Comparison of ENCODE assay signal across 10 cellular contexts in genomic region chr19:55079400-55080038, GRCh38. TPM values are rescaled to one million over a fixed set of nuclear protein-coding genes. Genes with fewer than 3 reads are reported as not detected.
DNase-seq lines count a peak whose midpoint lies in the region; ATAC-seq, FAIRE-seq and TF ChIP-seq lines count a peak whose summit lies in the region.
"Had no signal": no experiment of that assay in that cellular context is flagged by ENCODE, and none has a peak within 500 bp of the region (broad histone marks: within the 10 kb centered on the region; RNA-seq: fewer than 3 reads in every experiment).

No MANE protein-coding gene starts in this region.

- DNase-seq in HL-60 (ENCODE audit: low read depth in 1 of 2, low spot score in 1 of 2) (no peak), GM12878 (ENCODE audit: low read depth, low spot score) (no peak), mesendoderm (no peak), NK-92 (lab: John Stamatoyannopoulos, UW; ENCODE audit: unreplicated experiment) (no peak), Peyer's patch (no peak), glomerular visceral epithelial cell (ENCODE audit: extremely low spot score) (no peak), AG20443 (ENCODE audit: low spot score) (no peak)

- H3K36me3 ChIP-seq in BLaER1 (no peaks in the 10 kb centered on the region), GM12878 (ENCODE audit: control insufficient read depth in 2 of 2, insufficient read depth in 2 of 2, low read length in 1 of 2) (no peaks in the 10 kb centered on the region), mesendoderm (ENCODE audit: control insufficient read depth, insufficient read depth, low read length) (no peaks in the 10 kb centered on the region), Peyer's patch (no peaks in the 10 kb centered on the region)
- H3K36me3 ChIP-seq: upper lobe of left lung had no signal

- peak overlapping the region; percentile 78 for H3K4me3 ChIP-seq in BLaER1
- peak overlapping the region; percentile 17; the same call in 1 of the 2 replicates for H3K4me3 ChIP-seq in HL-60 (replicated peaks; ENCODE audit: insufficient read depth, low read length)
- no peak overlapping the region for H3K4me3 ChIP-seq in GM12878
- H3K4me3 ChIP-seq in mesendoderm (ENCODE audit: low read length), result no peak overlapping the region
- peak overlapping the region in 1 of 4 donors; percentile 62 for H3K4me3 ChIP-seq in Peyer's patch

- TF ChIP-seq POLR2A in GM12878 (IDR thresholded peaks at IDR 0.05; ENCODE audit: low read depth, low read length) (no peak), Peyer's patch (IDR thresholded peaks at IDR 0.05) (no peak)

- CTCF ChIA-PET in GM12878 (lab: Yijun Ruan, JAX), result no interaction called here

- peak overlapping the region; percentile 73 for H3K56ac ChIP-seq in mesendoderm (ENCODE audit: low read length)

- no peaks in the 10 kb centered on the region for H3K79me2 ChIP-seq in GM12878 (ENCODE audit: control insufficient read depth, insufficient read depth, low read length)
- no peaks in the 10 kb centered on the region for H3K79me2 ChIP-seq in mesendoderm (ENCODE audit: control insufficient read depth, insufficient read depth, low read length)

- BruUV-seq in GM12878 (replicated peaks; lab: Mats Ljungman, UMichigan), result no TSS peak

- TF ChIP-seq RAD21 in GM12878 (IDR thresholded peaks at IDR 0.05; ENCODE audit: insufficient read depth, low read depth, low read length), result no peak

- no peak overlapping the region for H2BK15ac ChIP-seq in mesendoderm (replicated peaks; ENCODE audit: low read depth)

- in situ Hi-C loops in GM12878 (cut with MboI), result no loop called here

- H3K4me1 ChIP-seq in BLaER1 (peaks cover 26% of the 10 kb centered on the region), GM12878 (ENCODE audit: control insufficient read depth, insufficient read depth, low read length) (peaks cover 7% of the 10 kb centered on the region; the same call in 1 of the 2 replicates), mesendoderm (ENCODE audit: control insufficient read depth, low read depth, low read length) (no peaks in the 10 kb centered on the region), Peyer's patch (peaks cover 0 to 24% (median 9%) of the 10 kb centered on the region in 4 donors)

- H3K9ac ChIP-seq in BLaER1, result 0 out of 2 replicates have a peak overlapping the region, but pooled peaks have one; percentile 27
- no peak overlapping the region for H3K9ac ChIP-seq in GM12878 (ENCODE audit: control insufficient read depth, insufficient read depth, low read length)
- no peak overlapping the region for H3K9ac ChIP-seq in mesendoderm (ENCODE audit: low read length)

- no peak overlapping the region for H3K23ac ChIP-seq in mesendoderm (ENCODE audit: low read length)

- intact Hi-C loops in GM12878 (cut with micrococcal nuclease; ENCODE audit: unreplicated experiment), result no loop called here

- H2BK5ac ChIP-seq in mesendoderm (ENCODE audit: low read length), result no peak overlapping the region

- FAIRE-seq in GM12878 (lab: Jason Lieb, UNC), result no peak

- POLR2A ChIA-PET in GM12878 (lab: Charles Lee), result no interaction called here

- H3K4me2 ChIP-seq in BLaER1 (peak overlapping the region; percentile 86), GM12878 (ENCODE audit: control insufficient read depth, insufficient read depth) (peak overlapping the region; percentile 97; the same call in 1 of the 2 replicates), mesendoderm (ENCODE audit: low read length) (no peak overlapping the region)

- H3K9me3 ChIP-seq in BLaER1 (peaks cover 4% of the 10 kb centered on the region; the same call in 1 of the 2 replicates), GM12878 (replicated peaks; ENCODE audit: control insufficient read depth, insufficient read depth, low read length) (no peaks in the 10 kb centered on the region; the same call in 2 of the 3 replicates), Peyer's patch (peaks cover 0 to 21% (median 0%) of the 10 kb centered on the region in 4 donors)
- H3K9me3 ChIP-seq: upper lobe of left lung had no signal

- RAD21 ChIA-PET in GM12878 (lab: Charles Lee; ENCODE audit: unreplicated experiment), result interaction anchor here (1.0 to 1.7 kb wide), 3 partner anchors 9 to 405 kb away, joined by 3 to 6 read pairs (median 3); partner anchors contain the start of gene RDH13

- H3K27me3 ChIP-seq in BLaER1 (peaks cover 19% of the 10 kb centered on the region), HL-60 (ENCODE audit: insufficient read depth, poor library complexity, severe bottlenecking) (peaks cover 14% of the 10 kb centered on the region), GM12878 (replicated peaks in 1 of 2; ENCODE audit: control insufficient read depth in 2 of 2, insufficient read depth in 2 of 2, low read length in 1 of 2) (no peaks in the 10 kb centered on the region), mesendoderm (ENCODE audit: insufficient read depth, low read length, poor library complexity) (no peaks in the 10 kb centered on the region), Peyer's patch (peaks cover 0 to 7% of the 10 kb centered on the region in 2 donors)

- no peak overlapping the region for H2AFZ ChIP-seq in GM12878 (ENCODE audit: control insufficient read depth, low read depth, low read length)

- no peak for TF ChIP-seq EP300 in GM12878 (IDR thresholded peaks at IDR 0.05; ENCODE audit: borderline replicate concordance in 1 of 2, control insufficient read depth in 1 of 2, low read depth in 2 of 2, low read length in 2 of 2)

- no peak overlapping the region for H3K4ac ChIP-seq in mesendoderm (ENCODE audit: low read depth, low read length)

- H4K5ac ChIP-seq in mesendoderm (ENCODE audit: low read length), result no peak overlapping the region

- H3K27ac ChIP-seq in BLaER1 (peak overlapping the region; percentile 41; the same call in 1 of the 2 replicates), HL-60 (replicated peaks) (no peak overlapping the region), GM12878 (ENCODE audit: control insufficient read depth, insufficient read depth) (no peak overlapping the region), mesendoderm (ENCODE audit: low read depth, low read length) (no peak overlapping the region), Peyer's patch (peak overlapping the region in 1 of 4 donors; percentile 89)

- no peak overlapping the region for H2BK120ac ChIP-seq in mesendoderm (ENCODE audit: low read depth, low read length)

- no peak for ATAC-seq in GM12878

- H4K20me1 ChIP-seq in BLaER1, result peaks cover 5% of the 10 kb centered on the region; the same call in 1 of the 2 replicates
- no peaks in the 10 kb centered on the region for H4K20me1 ChIP-seq in GM12878 (ENCODE audit: control insufficient read depth, insufficient read depth)

- TF ChIP-seq CTCF in HL-60 (IDR thresholded peaks at IDR 0.05; ENCODE audit: insufficient read depth, low read length) (no peak), GM12878 (IDR thresholded peaks at IDR 0.05 in 2 of 3, conservative IDR thresholded peaks at IDR 0.05 in 1 of 3; ENCODE audit: control insufficient read depth in 2 of 3, extremely low read depth in 1 of 3, insufficient read depth in 1 of 3, low read depth in 3 of 3, low read length in 3 of 3) (no peak), Peyer's patch (IDR thresholded peaks at IDR 0.05) (no peak)

- WGBS in GM12878 (ENCODE audit: insufficient coverage, insufficient replicate concordance, low lambda C conversion rate, missing lambda C conversion rate), result 67% methylated on average over 13 of the region's 19 CpGs
- WGBS in mesendoderm (ENCODE audit: extremely low coverage, insufficient coverage, low lambda C conversion rate), result no CpG with 5 or more reads among the region's 19 CpGs

- H2AK5ac ChIP-seq in mesendoderm (ENCODE audit: low read length), result no peak overlapping the region

- H3K79me1 ChIP-seq in mesendoderm (ENCODE audit: low read length), result no peaks in the 10 kb centered on the region

- H4K8ac ChIP-seq in mesendoderm (ENCODE audit: low read depth, low read length), result no peak overlapping the region

- H3K18ac ChIP-seq in mesendoderm (ENCODE audit: low read length), result no peak overlapping the region

- SMC1A ChIA-PET in GM12878 (lab: Charles Lee; ENCODE audit: uncharacterized antibody, unreplicated experiment), result no interaction called here

RNA-seq across cellular contexts. Expression of gene EPS8L1, which starts 3.9 kb away (rescaled TPM):
- 0.69 and 0.92 TPM in 2 replicates for total RNA-seq in GM12878 (2013; cell fraction: nucleolus; rRNA removed)
- total RNA-seq in GM12878 (2014; rRNA removed) (0.68 and 1.4 TPM in 2 replicates), GM12878 (2014; rRNA removed; fragmentation: Illumina TruSeq; extraction: Trizol) (0.64 and 0.72 TPM in 2 replicates), GM12878 (2021) (1.8 and 2.2 TPM in 2 replicates), Peyer's patch (10 to 100 TPM in 3 of 4 donors, 1 to 10 TPM in 1; 5.0 to 43.8 (median 23.1) TPM)
- not detected for polyA plus RNA-seq in GM12878 (2011; ENCODE audit: low read depth)
- polyA plus RNA-seq in GM12878 (2011; rRNA removed) (0.71 and 0.82 TPM in 2 replicates), GM12878 (2014; fragmentation: Illumina TruSeq; extraction: Trizol) (0.72 TPM in 1 of 2 replicates, not detected in the other), GM12878 (2014; fragmentation: Nextera tagmentation; extraction: Ambion mirVana) (not detected), GM12878 (2014; rRNA removed) (1.5 and 1.8 TPM in 2 replicates), GM12878 (2016; fragmentation: Nextera tagmentation; extraction: Ambion mirVana) (1 to 10 TPM; 1.2 to 2.1 TPM)
- 0.67 and 0.75 TPM in 2 replicates for polyA plus RNA-seq in GM12878 (2011; cell fraction: cytosol; rRNA removed)
- polyA plus RNA-seq in GM12878 (2011; cell fraction: nucleus; rRNA removed), result 4.1 and 5.4 TPM in 2 replicates
- 1.4 and 2.3 TPM in 2 replicates for polyA plus RNA-seq in GM12878 (2012)
- polyA minus RNA-seq in GM12878 (2011; rRNA and poly(A)+ RNA removed), result 0.37 and 0.41 TPM in 2 replicates
- not detected in 2 replicates for polyA minus RNA-seq in GM12878 (2011; cell fraction: cytosol; rRNA and poly(A)+ RNA removed)
- 0.73 and 1.3 TPM in 2 replicates for polyA minus RNA-seq in GM12878 (2011; cell fraction: nucleus; rRNA and poly(A)+ RNA removed)
- polyA plus RNA-seq in mesendoderm (2013, experiment 1 of 2), result 13.8 TPM
- polyA plus RNA-seq in mesendoderm (2013, experiment 2 of 2), result 11.6 TPM

RNA-seq across cellular contexts. Expression of gene RDH13, which starts 16.6 kb away (rescaled TPM):
- total RNA-seq in GM12878 (2013; cell fraction: nucleolus; rRNA removed), result 53.1 and 58.5 TPM in 2 replicates
- 9.3 TPM in 2 replicates for total RNA-seq in GM12878 (2014; rRNA removed)
- total RNA-seq in GM12878 (2014; rRNA removed; fragmentation: Illumina TruSeq; extraction: Trizol), result 3.8 and 4.0 TPM in 2 replicates
- 10.0 and 10.1 TPM in 2 replicates for total RNA-seq in GM12878 (2021)
- 3.1 TPM for polyA plus RNA-seq in GM12878 (2011; ENCODE audit: low read depth)
- 9.0 and 11.6 TPM in 2 replicates for polyA plus RNA-seq in GM12878 (2011; rRNA removed)
- 13.4 and 20.8 TPM in 2 replicates for polyA plus RNA-seq in GM12878 (2011; cell fraction: cytosol; rRNA removed)
- polyA plus RNA-seq in GM12878 (2011; cell fraction: nucleus; rRNA removed), result 32.1 and 38.4 TPM in 2 replicates
- 5.5 and 6.4 TPM in 2 replicates for polyA plus RNA-seq in GM12878 (2012)
- polyA plus RNA-seq in GM12878 (2014; fragmentation: Illumina TruSeq; extraction: Trizol), result 4.1 and 5.0 TPM in 2 replicates
- polyA plus RNA-seq in GM12878 (2014; fragmentation: Nextera tagmentation; extraction: Ambion mirVana), result 1 to 10 TPM; 1.3 to 1.7 TPM
- polyA plus RNA-seq in GM12878 (2014; rRNA removed), result 7.7 and 8.5 TPM in 2 replicates
- 10 to 100 TPM in 1 of 2 experiments, 1 to 10 TPM in 1; 9.8 to 11.5 TPM for polyA plus RNA-seq in GM12878 (2016; fragmentation: Nextera tagmentation; extraction: Ambion mirVana)
- 15.9 and 19.3 TPM in 2 replicates for polyA minus RNA-seq in GM12878 (2011; rRNA and poly(A)+ RNA removed)
- polyA minus RNA-seq in GM12878 (2011; cell fraction: cytosol; rRNA and poly(A)+ RNA removed), result 6.0 and 9.3 TPM in 2 replicates
- 12.2 and 26.3 TPM in 2 replicates for polyA minus RNA-seq in GM12878 (2011; cell fraction: nucleus; rRNA and poly(A)+ RNA removed)
- polyA plus RNA-seq in mesendoderm (2013, experiment 1 of 2), result 14.3 TPM
- polyA plus RNA-seq in mesendoderm (2013, experiment 2 of 2), result 14.3 TPM
- total RNA-seq in Peyer's patch, result 10 to 100 TPM; 21.5 to 84.2 (median 49.0) TPM

RNA-seq across cellular contexts. Expression of gene PPP1R12C, which starts 37.9 kb away (rescaled TPM):
- total RNA-seq in GM12878 (2013; cell fraction: nucleolus; rRNA removed), result 33.5 and 40.4 TPM in 2 replicates
- 51.7 and 66.5 TPM in 2 replicates for total RNA-seq in GM12878 (2014; rRNA removed)
- total RNA-seq in GM12878 (2014; rRNA removed; fragmentation: Illumina TruSeq; extraction: Trizol), result 25.2 and 28.2 TPM in 2 replicates
- total RNA-seq in GM12878 (2021), result 76.4 and 84.7 TPM in 2 replicates
- 17.0 TPM for polyA plus RNA-seq in GM12878 (2011; ENCODE audit: low read depth)
- polyA plus RNA-seq in GM12878 (2011; rRNA removed), result 9.6 and 23.0 TPM in 2 replicates
- 20.2 and 37.2 TPM in 2 replicates for polyA plus RNA-seq in GM12878 (2011; cell fraction: cytosol; rRNA removed)
- polyA plus RNA-seq in GM12878 (2011; cell fraction: nucleus; rRNA removed), result 203 and 271 TPM in 2 replicates
- polyA plus RNA-seq in GM12878 (2012), result 48.6 and 64.4 TPM in 2 replicates
- polyA plus RNA-seq in GM12878 (2014; fragmentation: Illumina TruSeq; extraction: Trizol), result 3.5 and 18.0 TPM in 2 replicates
- polyA plus RNA-seq in GM12878 (2014; fragmentation: Nextera tagmentation; extraction: Ambion mirVana), result 1 to 10 TPM; 1.4 to 4.7 TPM
- polyA plus RNA-seq in GM12878 (2014; rRNA removed), result 83.4 and 101 TPM in 2 replicates
- polyA plus RNA-seq in GM12878 (2016; fragmentation: Nextera tagmentation; extraction: Ambion mirVana), result 10 to 100 TPM; 10.5 to 14.8 TPM
- polyA minus RNA-seq in GM12878 (2011; rRNA and poly(A)+ RNA removed), result 5.0 and 15.0 TPM in 2 replicates
- polyA minus RNA-seq in GM12878 (2011; cell fraction: cytosol; rRNA and poly(A)+ RNA removed), result 10.7 and 11.3 TPM in 2 replicates
- polyA minus RNA-seq in GM12878 (2011; cell fraction: nucleus; rRNA and poly(A)+ RNA removed), result 24.3 and 37.7 TPM in 2 replicates
- polyA plus RNA-seq in mesendoderm (2013, experiment 1 of 2), result 42.5 TPM
- polyA plus RNA-seq in mesendoderm (2013, experiment 2 of 2), result 43.2 TPM
- total RNA-seq in Peyer's patch, result 100 to 1,000 TPM; 113 to 512 (median 193) TPM

RNA-seq across cellular contexts. Expression of gene GP6, which starts 41.5 kb away (rescaled TPM):
- 0.84 TPM in 1 of 2 replicates, not detected in the other for total RNA-seq in GM12878 (2013; cell fraction: nucleolus; rRNA removed)
- total RNA-seq in GM12878 (2014; rRNA removed), result not detected in 2 replicates
- total RNA-seq in GM12878 (2014; rRNA removed; fragmentation: Illumina TruSeq; extraction: Trizol), result not detected in 2 replicates
- total RNA-seq in GM12878 (2021), result not detected in 2 replicates
- polyA plus RNA-seq in GM12878 (2011; ENCODE audit: low read depth), result not detected
- not detected in 2 replicates for polyA plus RNA-seq in GM12878 (2011; rRNA removed)
- 0.03 and 0.06 TPM in 2 replicates for polyA plus RNA-seq in GM12878 (2011; cell fraction: cytosol; rRNA removed)
- 0.09 and 0.10 TPM in 2 replicates for polyA plus RNA-seq in GM12878 (2011; cell fraction: nucleus; rRNA removed)
- polyA plus RNA-seq in GM12878 (2012), result 0.37 TPM in 1 of 2 replicates, not detected in the other
- not detected in 2 replicates for polyA plus RNA-seq in GM12878 (2014; fragmentation: Illumina TruSeq; extraction: Trizol)
- polyA plus RNA-seq in GM12878 (2014; fragmentation: Nextera tagmentation; extraction: Ambion mirVana), result not detected
- not detected in 2 replicates for polyA plus RNA-seq in GM12878 (2014; rRNA removed)
- not detected for polyA plus RNA-seq in GM12878 (2016; fragmentation: Nextera tagmentation; extraction: Ambion mirVana)
- not detected in 2 replicates for polyA minus RNA-seq in GM12878 (2011; rRNA and poly(A)+ RNA removed)
- not detected in 2 replicates for polyA minus RNA-seq in GM12878 (2011; cell fraction: cytosol; rRNA and poly(A)+ RNA removed)
- polyA minus RNA-seq in GM12878 (2011; cell fraction: nucleus; rRNA and poly(A)+ RNA removed), result 0.36 TPM in 1 of 2 replicates, not detected in the other
- 0.10 TPM for polyA plus RNA-seq in mesendoderm (2013, experiment 1 of 2)
- polyA plus RNA-seq in mesendoderm (2013, experiment 2 of 2), result 0.04 TPM
- under 1 TPM in 1 of 4 donors, not detected in 3; 0.57 TPM for total RNA-seq in Peyer's patch
- total RNA-seq: left lobe of liver had no signal

Comparison
In these comparisons a context has a peak if more than half of its experiments do, and no peak if none do; other contexts are left out.
1. H3K4me3 ChIP-seq: peak in BLaER1 (single experiment) and HL-60 (single experiment); none in GM12878 (single experiment) and mesendoderm (single experiment).